Comparison of ENCODE assay signal across 22 cellular contexts in genomic region chr6:45651301-45651700, GRCh38.
A peak's percentile ranks its signal among the peaks of the same experiment; 100 is the strongest.
DNase-seq lines count a peak whose midpoint lies in the region; ATAC-seq, FAIRE-seq and TF ChIP-seq lines count a peak whose summit lies in the region.
"Had no signal": no experiment of that assay in that cellular context is flagged by ENCODE, and none has a peak within 500 bp of the region (broad histone marks: within the 10 kb centered on the region; RNA-seq: fewer than 3 reads in every experiment).

No MANE protein-coding gene starts in this region.

- H3K9me3 Mint-ChIP-seq in astrocyte (ENCODE audit: unreplicated experiment) = peaks cover 1% of the 10 kb centered on the region
- H3K9me3 Mint-ChIP-seq: activated CD4-positive, alpha-beta memory T cell treated with anti-CD3 and anti-CD28 coated beads, Interleukin-2, amount 10 ng/mL, durations not matched to agents 7 days and 5 days; stimulated activated effector memory CD8-positive, alpha-beta T cell treated with anti-CD3 and anti-CD28 coated beads, Interleukin-12 subunit alpha, Interleukin-12 subunit beta, amount 100 ng/mL, for 72 hours had no signal

- no peak for TF ChIP-seq POLR2A in transverse colon (IDR thresholded peaks at IDR 0.05)

- in situ Hi-C loops in transverse colon (cut with MboI; ENCODE audit: low pct_ligation_motif_present in 1 of 4, low pct_unique_long_range_greater_than_20kb in 1 of 4, low sequenced_read_pairs in 3 of 4) = no loop called here

- TF ChIP-seq CTCF in AG04450 (IDR thresholded peaks at IDR 0.05; ENCODE audit: low read depth, low read length) (no peak), astrocyte (IDR thresholded peaks at IDR 0.05; ENCODE audit: insufficient read depth, low read depth, low read length) (no peak), transverse colon (IDR thresholded peaks at IDR 0.05) (no peak)

- no peaks in the 10 kb centered on the region for H3K27me3 ChIP-seq in AG04450 (ENCODE audit: control insufficient read depth, insufficient read depth, low read length)
- H3K27me3 ChIP-seq in astrocyte (ENCODE audit: insufficient read depth, low read length) = no peaks in the 10 kb centered on the region
- H3K27me3 ChIP-seq in transverse colon = no peaks in the 10 kb centered on the region

- peak overlapping the region; percentile 85 for H3K27ac Mint-ChIP-seq in astrocyte (ENCODE audit: unreplicated experiment)
- H3K27ac Mint-ChIP-seq: activated CD4-positive, alpha-beta memory T cell treated with anti-CD3 and anti-CD28 coated beads, Interleukin-2, amount 10 ng/mL, durations not matched to agents 7 days and 5 days; naive thymus-derived CD4-positive, alpha-beta T cell; stimulated activated effector memory CD8-positive, alpha-beta T cell treated with anti-CD3 and anti-CD28 coated beads, Interleukin-12 subunit alpha, Interleukin-12 subunit beta, amount 100 ng/mL, for 72 hours had no signal

- H3K27ac ChIP-seq in AG04450 (ENCODE audit: low read depth, low read length) = peak overlapping the region; percentile 59
- peak overlapping the region; percentile 95 for H3K27ac ChIP-seq in astrocyte (ENCODE audit: low read depth, low read length)
- no peak overlapping the region for H3K27ac ChIP-seq in transverse colon

- H3K36me3 ChIP-seq in astrocyte (ENCODE audit: insufficient read depth, low read length) (no peaks in the 10 kb centered on the region), transverse colon (no peaks in the 10 kb centered on the region)

- no peak for FAIRE-seq in astrocyte (lab: Jason Lieb, UNC)

- POLR2A ChIA-PET in AG04450 (lab: Yijun Ruan, JAX) = no interaction called here

- 93% methylated on average over 3 of the region's 3 CpGs; no CpG with 5 or more reads in 1 of the 2 donors for WGBS in transverse colon (ENCODE audit: low coverage in 1 of 2), 2 donors

- peak overlapping the region; percentile 64 for H3K4me2 ChIP-seq in astrocyte (ENCODE audit: low read length)

- CTCF ChIA-PET in AG04450 (lab: Charles Lee) = interaction anchor here (2.0 kb wide), 1 partner anchor 63 kb away, joined by 8 read pairs; no protein-coding TSS in a partner anchor

- H3K4me3 Mint-ChIP-seq in astrocyte (ENCODE audit: unreplicated experiment) = peak overlapping the region; percentile 67
- H3K4me3 Mint-ChIP-seq: activated CD4-positive, alpha-beta memory T cell treated with anti-CD3 and anti-CD28 coated beads, Interleukin-2, amount 10 ng/mL, durations not matched to agents 7 days and 5 days; IgD-negative memory B cell; naive thymus-derived CD4-positive, alpha-beta T cell; stimulated activated effector memory CD8-positive, alpha-beta T cell treated with anti-CD3 and anti-CD28 coated beads, Interleukin-12 subunit alpha, Interleukin-12 subunit beta, amount 100 ng/mL, for 72 hours had no signal

- H3K79me2 ChIP-seq in astrocyte (ENCODE audit: insufficient read depth, low read length) = peaks cover 8% of the 10 kb centered on the region

- H3K9ac ChIP-seq in astrocyte (ENCODE audit: low read length) = peak overlapping the region; percentile 75

- H3K36me3 Mint-ChIP-seq in astrocyte (ENCODE audit: low read depth, unreplicated experiment) = peaks cover 1% of the 10 kb centered on the region
- H3K36me3 Mint-ChIP-seq: stimulated activated effector memory CD8-positive, alpha-beta T cell treated with anti-CD3 and anti-CD28 coated beads, Interleukin-12 subunit alpha, Interleukin-12 subunit beta, amount 100 ng/mL, for 72 hours had no signal

- no peaks in the 10 kb centered on the region for H4K20me1 ChIP-seq in astrocyte (ENCODE audit: insufficient read depth, low read length)

- H3K4me1 ChIP-seq in astrocyte (ENCODE audit: insufficient read depth, low read length) (peaks cover 48% of the 10 kb centered on the region), transverse colon (no peaks in the 10 kb centered on the region)

- no peaks in the 10 kb centered on the region for H3K27me3 Mint-ChIP-seq in astrocyte (ENCODE audit: low read depth, unreplicated experiment)
- H3K27me3 Mint-ChIP-seq: activated CD4-positive, alpha-beta memory T cell treated with anti-CD3 and anti-CD28 coated beads, Interleukin-2, amount 10 ng/mL, durations not matched to agents 7 days and 5 days had no signal

- no peak for TF ChIP-seq EP300 in transverse colon (IDR thresholded peaks at IDR 0.05; ENCODE audit: low read depth)

- H2AFZ ChIP-seq in astrocyte (ENCODE audit: low read depth, low read length) = no peak overlapping the region

- H3K9me3 ChIP-seq in AG04450 (ENCODE audit: control insufficient read depth, insufficient read depth, low read length) (no peaks in the 10 kb centered on the region; the same call in 1 of the 2 replicates), astrocyte (ENCODE audit: insufficient read depth, low read depth, low read length) (no peaks in the 10 kb centered on the region), transverse colon (no peaks in the 10 kb centered on the region)

- ATAC-seq in HG03159 (IDR thresholded peaks at IDR 0.05; ENCODE audit: unreplicated experiment) = no peak
- ATAC-seq in GM19328 (IDR thresholded peaks at IDR 0.05; ENCODE audit: unreplicated experiment) = no peak
- ATAC-seq: left colon; naive thymus-derived CD4-positive, alpha-beta T cell; stimulated activated effector memory CD8-positive, alpha-beta T cell treated with anti-CD3 and anti-CD28 coated beads, Interleukin-12 subunit alpha, Interleukin-12 subunit beta, amount 100 ng/mL, for 72 hours had no signal

- DNase-seq in AG04450 (ENCODE audit: low read depth, low spot score) (no peak), NCI-H524 (lab: John Stamatoyannopoulos, UW) (peak; percentile 47 to 88), astrocyte (ENCODE audit: low read depth) (no peak), myocyte (ENCODE audit: low read depth) (peak; percentile 49), transverse colon (no peak), AG08396 (ENCODE audit: low spot score) (no peak)
- DNase-seq: activated CD4-positive, alpha-beta memory T cell treated with anti-CD3 and anti-CD28 coated beads, Interleukin-2, amount 10 ng/mL, durations not matched to agents 7 days and 5 days; activated effector memory CD4-positive, alpha-beta T cell treated with anti-CD3 and anti-CD28 coated beads, Interleukin-2, amount 50 U/mL, for 16 hours; activated T-cell treated with anti-CD3 and anti-CD28 coated beads for 4 hours; C1 segment of cervical spinal cord; cerebellar nuclear complex; DND-41; foreskin melanocyte; left colon; naive thymus-derived CD4-positive, alpha-beta T cell; NCI-H446 treated with DMSO at 0.1 percent for 48 hours; stimulated activated CD4-positive, alpha-beta T cell treated with anti-CD3 and anti-CD28 coated beads, Interleukin-2, amount 100 ng/mL, for 48 hours; substantia nigra had no signal

- intact Hi-C loops in transverse colon (cut with DNase I; ENCODE audit: low total_unique reads) = no loop called here

- H3K4me1 Mint-ChIP-seq in astrocyte (ENCODE audit: low read depth, unreplicated experiment) = peaks cover 80% of the 10 kb centered on the region

- H3K4me3 ChIP-seq in AG04450 (ENCODE audit: low read depth, low read length) = no peak overlapping the region
- no peak overlapping the region for H3K4me3 ChIP-seq in astrocyte (ENCODE audit: insufficient read depth, low read depth, low read length)
- no peak overlapping the region for H3K4me3 ChIP-seq in transverse colon

Comparison
In these comparisons a context has a peak if more than half of its experiments do, and no peak if none do; other contexts are left out.
1. DNase-seq: peak in NCI-H524 (2 of 2) and myocyte (single experiment); none in AG04450 (single experiment), astrocyte (single experiment), transverse colon (single experiment) and AG08396 (single experiment).
2. H3K27ac ChIP-seq: peak in AG04450 (single experiment) and astrocyte (single experiment); none in transverse colon (0 of 4).